Comparison of ENCODE assay signal across 15 cellular contexts in genomic region chr3:141439589-141439988, GRCh38. TPM values are rescaled to one million over a fixed set of nuclear protein-coding genes. Genes with fewer than 3 reads are reported as not detected.
A peak's percentile ranks its signal among the peaks of the same experiment; 100 is the strongest.
DNase-seq lines count a peak whose midpoint lies in the region; ATAC-seq, FAIRE-seq and TF ChIP-seq lines count a peak whose summit lies in the region.
"Had no signal": no experiment of that assay in that cellular context is flagged by ENCODE, and none has a peak within 500 bp of the region (broad histone marks: within the 10 kb centered on the region; RNA-seq: fewer than 3 reads in every experiment).

No MANE protein-coding gene starts in this region.

- in situ Hi-C loops in GM12878 (cut with MboI), result no loop called here

- TF ChIP-seq CTCF in GM12878 (IDR thresholded peaks at IDR 0.05 in 2 of 3, conservative IDR thresholded peaks at IDR 0.05 in 1 of 3; ENCODE audit: control insufficient read depth in 2 of 3, extremely low read depth in 1 of 3, insufficient read depth in 1 of 3, low read depth in 3 of 3, low read length in 3 of 3) (no peak), thyroid gland (IDR thresholded peaks at IDR 0.05) (no peak), type B pancreatic cell (conservative IDR thresholded peaks at IDR 0.05) (no peak)

- H2AFZ ChIP-seq in GM12878 (ENCODE audit: control insufficient read depth, low read depth, low read length), result no peak overlapping the region

- BruUV-seq in GM12878 (replicated peaks; lab: Mats Ljungman, UMichigan), result no TSS peak

- no peaks in the 10 kb centered on the region for H3K27me3 Mint-ChIP-seq in type B pancreatic cell

- DNase-seq in activated naive CD4-positive, alpha-beta T cell treated with anti-CD3 and anti-CD28 coated beads, Interleukin-2, amount 50 U/mL, for 72 hours (ENCODE audit: low spot score in 2 of 2), result no peak
- DNase-seq in activated naive CD4-positive, alpha-beta T cell treated with anti-CD3 and anti-CD28 coated beads, Interleukin-2, amount 50 U/mL, for 16 hours, result no peak
- no peak for DNase-seq in GM12878 (ENCODE audit: low read depth, low spot score)
- DNase-seq in thyroid gland, result no peak
- no peak for DNase-seq in type B pancreatic cell (ENCODE audit: extremely low spot score, unreplicated experiment)
- no peak for DNase-seq in NOMO-1 treated with DMSO at 0.1 percent for 48 hours (lab: John Stamatoyannopoulos, UW; ENCODE audit: unreplicated experiment)
- no peak for DNase-seq in NCI-H2029 (lab: John Stamatoyannopoulos, UW)
- DNase-seq: amniotic stem cell; MG63; NCI-H510A treated with DMSO at 0.1 percent for 48 hours; nucleus accumbens; SHP77 treated with DMSO at 0.1 percent for 48 hours; stimulated activated CD4-positive, alpha-beta T cell treated with anti-CD3 and anti-CD28 coated beads, Interleukin-2, amount 100 ng/mL, for 24 hours had no signal

- no peak for TF ChIP-seq POLR2A in GM12878 (IDR thresholded peaks at IDR 0.05; ENCODE audit: low read depth, low read length)
- no peak for TF ChIP-seq POLR2A in thyroid gland (IDR thresholded peaks at IDR 0.05)

- no peak for TF ChIP-seq RAD21 in GM12878 (IDR thresholded peaks at IDR 0.05; ENCODE audit: insufficient read depth, low read depth, low read length)

- no peaks in the 10 kb centered on the region for H3K9me3 Mint-ChIP-seq in activated naive CD4-positive, alpha-beta T cell treated with anti-CD3 and anti-CD28 coated beads, Interleukin-2, amount 50 U/mL, for 72 hours
- peaks cover 4% of the 10 kb centered on the region for H3K9me3 Mint-ChIP-seq in type B pancreatic cell

- no peaks in the 10 kb centered on the region for H4K20me1 ChIP-seq in GM12878 (ENCODE audit: control insufficient read depth, insufficient read depth)

- SMC1A ChIA-PET in GM12878 (lab: Charles Lee; ENCODE audit: uncharacterized antibody, unreplicated experiment), result interaction anchor here (1.0 to 12.0 kb wide), 17 partner anchors 8 to 130 kb away, joined by 3 to 209 read pairs (median 26); partner anchors contain the start of gene ZBTB38

- intact Hi-C loops in GM12878 (cut with micrococcal nuclease; ENCODE audit: unreplicated experiment) (no loop called here), thyroid gland (cut with DNase I) (no loop called here)

- RAD21 ChIA-PET in GM12878 (lab: Charles Lee; ENCODE audit: unreplicated experiment), result interaction anchor here (0.8 to 8.3 kb wide), 19 partner anchors 9 to 208 kb away, joined by 3 to 85 read pairs (median 11); partner anchors contain the start of genes PXYLP1 and ZBTB38

- peaks cover 27% of the 10 kb centered on the region for H3K4me1 Mint-ChIP-seq in type B pancreatic cell (ENCODE audit: unreplicated experiment)

- H3K4me2 ChIP-seq in GM12878 (ENCODE audit: control insufficient read depth, insufficient read depth), result peak overlapping the region; percentile 36

- peak in 1 of 2 donors; percentile 49 for ATAC-seq in activated naive CD4-positive, alpha-beta T cell treated with anti-CD3 and anti-CD28 coated beads, Interleukin-2, amount 50 U/mL, for 72 hours
- ATAC-seq in GM12878, result no peak

- TF ChIP-seq EP300 in GM12878 (IDR thresholded peaks at IDR 0.05; ENCODE audit: borderline replicate concordance in 1 of 2, control insufficient read depth in 1 of 2, low read depth in 2 of 2, low read length in 2 of 2), result no peak

- 83% methylated on average over 3 of the region's 3 CpGs for WGBS in GM12878 (ENCODE audit: insufficient coverage, insufficient replicate concordance, low lambda C conversion rate, missing lambda C conversion rate)
- 67 to 97% methylated on average over 1 to 2 of the region's 3 CpGs for WGBS in mesodermal cell (ENCODE audit: insufficient coverage in 2 of 2), 2 experiments
- 80 to 82% methylated on average over 3 of the region's 3 CpGs for WGBS in thyroid gland, 2 donors

- peaks cover 6% of the 10 kb centered on the region in 2 donors for H3K36me3 Mint-ChIP-seq in activated naive CD4-positive, alpha-beta T cell treated with anti-CD3 and anti-CD28 coated beads, Interleukin-2, amount 50 U/mL, for 72 hours
- H3K36me3 Mint-ChIP-seq in type B pancreatic cell, result peaks cover 30% of the 10 kb centered on the region

- H3K4me3 ChIP-seq in GM12878, result peak overlapping the region; percentile 14; the same call in 1 of the 2 replicates
- H3K4me3 ChIP-seq in mesodermal cell (ENCODE audit: extremely low read depth, insufficient read depth, low read length, poor library complexity, severe bottlenecking), result no peak overlapping the region
- no peak overlapping the region for H3K4me3 ChIP-seq in thyroid gland (replicated peaks in 1 of 3)
- H3K4me3 ChIP-seq: MG63 had no signal

- H3K27ac ChIP-seq in GM12878 (ENCODE audit: control insufficient read depth, insufficient read depth) (peak overlapping the region; percentile 68), mesodermal cell (ENCODE audit: low read depth, low read length, severe bottlenecking) (peak overlapping the region; percentile 16), thyroid gland (peak overlapping the region in 2 of 3 donors; percentile 27 to 55)
- H3K27ac ChIP-seq: epithelial cell of prostate had no signal

- H3K4me3 Mint-ChIP-seq in type B pancreatic cell, result no peak overlapping the region

- POLR2A ChIA-PET in GM12878 (lab: Charles Lee), result interaction anchor here (0.9 to 1.9 kb wide), 8 partner anchors 15 to 128 kb away, joined by 3 to 6 read pairs (median 4); no protein-coding TSS in a partner anchor

- peak overlapping the region; percentile 29 to 88 for H3K27ac Mint-ChIP-seq in activated naive CD4-positive, alpha-beta T cell treated with anti-CD3 and anti-CD28 coated beads, Interleukin-2, amount 50 U/mL, for 72 hours
- H3K27ac Mint-ChIP-seq in type B pancreatic cell, result no peak overlapping the region

- CTCF ChIA-PET in GM12878 (lab: Yijun Ruan, JAX), result interaction anchor here (0.9 to 5.4 kb wide), 19 partner anchors 8 to 134 kb away, joined by 3 to 97 read pairs (median 10); no protein-coding TSS in a partner anchor

- no peaks in the 10 kb centered on the region for H3K9me3 ChIP-seq in GM12878 (replicated peaks; ENCODE audit: control insufficient read depth, insufficient read depth, low read length)
- H3K9me3 ChIP-seq in mesodermal cell (ENCODE audit: control insufficient read depth, low read length), result no peaks in the 10 kb centered on the region
- H3K9me3 ChIP-seq in thyroid gland, result no peaks in the 10 kb centered on the region

- peaks cover 31% of the 10 kb centered on the region for H3K4me1 ChIP-seq in GM12878 (ENCODE audit: control insufficient read depth, insufficient read depth, low read length)
- H3K4me1 ChIP-seq in mesodermal cell (ENCODE audit: control insufficient read depth, insufficient read depth, low read length, poor library complexity, severe bottlenecking), result peaks cover 3% of the 10 kb centered on the region
- peaks cover 27 to 32% of the 10 kb centered on the region in 2 donors for H3K4me1 ChIP-seq in thyroid gland

- H3K36me3 ChIP-seq in GM12878 (ENCODE audit: control insufficient read depth in 2 of 2, insufficient read depth in 2 of 2, low read length in 1 of 2) (peaks cover 15 to 42% of the 10 kb centered on the region in 2 experiments), mesodermal cell (ENCODE audit: control insufficient read depth, insufficient read depth, low read length) (peaks cover 59% of the 10 kb centered on the region), thyroid gland (peaks cover 18 to 20% of the 10 kb centered on the region in 2 donors)

- peaks cover 47% of the 10 kb centered on the region for H3K79me2 ChIP-seq in GM12878 (ENCODE audit: control insufficient read depth, insufficient read depth, low read length)

- H3K27me3 ChIP-seq in GM12878 (replicated peaks in 1 of 2; ENCODE audit: control insufficient read depth in 2 of 2, insufficient read depth in 2 of 2, low read length in 1 of 2) (no peaks in the 10 kb centered on the region), thyroid gland (no peaks in the 10 kb centered on the region)
- H3K27me3 ChIP-seq: MG63 had no signal

- no peak overlapping the region for H3K9ac ChIP-seq in GM12878 (ENCODE audit: control insufficient read depth, insufficient read depth, low read length)

- FAIRE-seq in GM12878 (lab: Jason Lieb, UNC), result no peak

TF ChIP-seq in GM12878, 131 proteins besides CTCF, POLR2A, EP300 and RAD21 (continues in another document):
- no peak for TF ChIP-seq MEF2B (IDR thresholded peaks at IDR 0.05; ENCODE audit: partially characterized antibody, poor library complexity, severe bottlenecking)

RNA-seq across cellular contexts. Expression of gene RASA2, which starts 47.2 kb away (rescaled TPM):
- 10 to 100 TPM; 27.1 to 31.1 TPM for total RNA-seq in activated naive CD4-positive, alpha-beta T cell treated with anti-CD3 and anti-CD28 coated beads, Interleukin-2, amount 50 U/mL, for 72 hours
- 30.0 and 31.2 TPM in 2 replicates for total RNA-seq in GM12878 (2013; cell fraction: nucleolus; rRNA removed)
- total RNA-seq in GM12878 (2014; rRNA removed) (5.6 and 8.3 TPM in 2 replicates), GM12878 (2014; rRNA removed; fragmentation: Illumina TruSeq; extraction: Trizol) (8.8 and 9.4 TPM in 2 replicates), GM12878 (2021) (7.1 and 7.3 TPM in 2 replicates), thyroid gland (10 to 100 TPM; 12.0 to 45.5 (median 23.3) TPM), type B pancreatic cell (ENCODE audit: low replicate concordance) (14.3 and 20.3 TPM in 2 replicates)
- polyA plus RNA-seq in GM12878 (2011; ENCODE audit: low read depth), result 1.9 TPM
- polyA plus RNA-seq in GM12878 (2011; rRNA removed) (7.4 and 13.0 TPM in 2 replicates), GM12878 (2014; fragmentation: Illumina TruSeq; extraction: Trizol) (7.2 and 8.3 TPM in 2 replicates), GM12878 (2014; fragmentation: Nextera tagmentation; extraction: Ambion mirVana) (1 to 10 TPM; 1.9 to 2.2 TPM), GM12878 (2014; rRNA removed) (3.2 and 4.2 TPM in 2 replicates), GM12878 (2016; fragmentation: Nextera tagmentation; extraction: Ambion mirVana) (1 to 10 TPM; 7.4 to 8.0 TPM)
- 2.5 and 2.9 TPM in 2 replicates for polyA plus RNA-seq in GM12878 (2011; cell fraction: cytosol; rRNA removed)
- polyA plus RNA-seq in GM12878 (2011; cell fraction: nucleus; rRNA removed), result 7.4 and 8.6 TPM in 2 replicates
- 3.0 and 5.1 TPM in 2 replicates for polyA plus RNA-seq in GM12878 (2012)
- polyA minus RNA-seq in GM12878 (2011; rRNA and poly(A)+ RNA removed), result 5.9 and 9.2 TPM in 2 replicates
- 2.7 and 4.3 TPM in 2 replicates for polyA minus RNA-seq in GM12878 (2011; cell fraction: cytosol; rRNA and poly(A)+ RNA removed)
- polyA minus RNA-seq in GM12878 (2011; cell fraction: nucleus; rRNA and poly(A)+ RNA removed), result 2.4 and 5.4 TPM in 2 replicates
- polyA plus RNA-seq in mesodermal cell (2013, experiment 1 of 2), result 14.2 TPM
- polyA plus RNA-seq in mesodermal cell (2013, experiment 2 of 2), result 11.3 TPM

Comparison
In these comparisons a context has a peak if more than half of its experiments do, and no peak if none do; other contexts are left out.
1. H3K27ac ChIP-seq: peak in every context shown above with its lines; median percentile 68 in GM12878; 41 in thyroid gland; 16 in mesodermal cell.